ENCODE assay signal across 10 cellular contexts in the genomic region with DNA sequence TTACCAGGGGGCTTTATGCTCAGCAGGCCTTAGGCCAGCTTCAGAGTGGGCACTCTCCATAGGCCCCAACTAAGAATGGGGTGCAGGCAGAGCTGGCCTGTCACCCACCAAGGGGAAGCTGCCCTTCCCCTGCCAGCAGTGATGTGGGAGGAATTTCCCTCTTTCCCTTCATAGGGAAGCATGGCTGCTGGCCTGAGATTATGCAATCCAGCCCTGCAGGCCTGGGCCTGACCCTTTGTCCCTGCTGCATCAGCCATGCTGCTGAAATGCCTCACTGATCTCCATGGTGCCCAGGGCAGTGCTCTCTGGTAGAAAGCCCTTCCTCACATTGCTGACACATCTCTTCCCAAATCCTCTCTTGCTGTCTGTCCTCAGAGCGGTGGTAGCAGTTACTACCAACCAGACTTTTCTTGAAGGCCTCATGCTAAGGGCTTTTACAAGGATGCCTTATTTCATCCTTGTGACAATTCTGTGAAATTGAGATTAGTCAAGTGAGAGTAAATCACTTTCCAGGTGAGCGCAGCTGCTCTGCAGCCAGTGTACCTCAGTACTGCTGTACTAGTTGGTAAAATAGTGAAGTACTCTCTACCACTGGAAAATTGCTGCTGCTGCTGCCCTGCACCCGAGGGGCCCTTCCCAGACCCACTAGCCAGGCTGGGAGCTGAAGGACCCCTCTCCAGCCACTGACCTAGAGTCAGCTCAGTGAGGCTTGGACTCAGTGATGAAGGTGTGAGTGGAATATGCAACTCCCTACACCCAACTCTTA. TPM values are rescaled to one million over a fixed set of nuclear protein-coding genes. Genes with fewer than 3 reads are reported as not detected.
A peak's percentile ranks its signal among the peaks of the same experiment; 100 is the strongest.
DNase-seq lines count a peak whose midpoint lies in the region; ATAC-seq, FAIRE-seq and TF ChIP-seq lines count a peak whose summit lies in the region.
"Had no signal": no experiment of that assay in that cellular context is flagged by ENCODE, and none has a peak within 500 bp of the region (broad histone marks: within the 10 kb centered on the region; RNA-seq: fewer than 3 reads in every experiment).

No MANE protein-coding gene starts in this region.

- H3K27ac ChIP-seq in K562 (ENCODE audit: extremely low read depth, low read depth, low read length) (no peak overlapping the region), psoas muscle (peak overlapping the region; percentile 77)
- H3K27ac ChIP-seq: SK-N-MC had no signal

- no peak for ATAC-seq in K562
- ATAC-seq in psoas muscle, result peak; percentile 87 to 93 (median 89)
- ATAC-seq in HG03196 (IDR thresholded peaks at IDR 0.05; ENCODE audit: unreplicated experiment), result no peak

- no peak overlapping the region for H3K4me2 ChIP-seq in K562 (ENCODE audit: insufficient read depth, low read length)

- no peaks in the 10 kb centered on the region for H3K36me3 ChIP-seq in K562 (ENCODE audit: control insufficient read depth, insufficient read depth, low read length)
- peaks cover 0 to 15% of the 10 kb centered on the region in 2 donors for H3K36me3 ChIP-seq in psoas muscle (ENCODE audit: insufficient read depth in 1 of 2, low read depth in 1 of 2)

- FAIRE-seq in K562 (lab: Jason Lieb, UNC), result no peak
- FAIRE-seq: G401.6 had no signal

- no TSS peak for BruUV-seq in K562 (replicated peaks; lab: Mats Ljungman, UMichigan)

- H3K9ac ChIP-seq in K562 (ENCODE audit: insufficient read depth in 1 of 2, low read depth in 2 of 2, low read length in 2 of 2), result no peak overlapping the region

- no peaks in the 10 kb centered on the region for H3K79me2 ChIP-seq in K562 (ENCODE audit: control insufficient read depth, insufficient read depth, low read length)

- no peak for TF ChIP-seq RAD21 in K562 (CRISPR knock-in tag; conservative IDR thresholded peaks at IDR 0.05 in 1 of 2, IDR thresholded peaks at IDR 0.05 in 1 of 2)

- no peaks in the 10 kb centered on the region for H4K20me1 ChIP-seq in K562 (replicated peaks; ENCODE audit: control insufficient read depth, insufficient read depth, low read length)

- H3K27me3 ChIP-seq in K562 (ENCODE audit: control insufficient read depth in 2 of 2, insufficient read depth in 2 of 2, low read length in 2 of 2) (peaks cover 0 to 7% of the 10 kb centered on the region in 2 experiments; a peak in 1 of 5 replicates), psoas muscle (ENCODE audit: insufficient read depth in 3 of 3, low read length in 2 of 3) (no peaks in the 10 kb centered on the region)

- CTCF ChIA-PET in K562 (lab: Yijun Ruan, JAX; ENCODE audit: low intra/inter-chr PET ratio), result no interaction called here

- no peak for TF ChIP-seq EP300 in K562 (IDR thresholded peaks at IDR 0.05; ENCODE audit: low read length)

- POLR2A ChIA-PET in K562 (lab: Yijun Ruan, JAX), result interaction anchor here (1.4 kb wide), 1 partner anchor 10 kb away, joined by 3 read pairs; no protein-coding TSS in a partner anchor

- no peak overlapping the region for H3K4me3 ChIP-seq in K562
- H3K4me3 ChIP-seq in psoas muscle, result no peak overlapping the region
- H3K4me3 ChIP-seq: SK-N-MC had no signal

- in situ Hi-C loops in K562 (cut with MboI), result no loop called here

- H3K9me1 ChIP-seq in K562 (ENCODE audit: control insufficient read depth, insufficient read depth, low read length), result no peaks in the 10 kb centered on the region

- TF ChIP-seq CTCF in K562 (IDR thresholded peaks at IDR 0.05 in 2 of 3, conservative IDR thresholded peaks at IDR 0.05 in 1 of 3; ENCODE audit: insufficient read depth in 2 of 3, low read depth in 1 of 3, low read length in 3 of 3) (no peak), psoas muscle (IDR thresholded peaks at IDR 0.05) (no peak)

- DNase-seq in EH (ENCODE audit: low read depth) (peak; percentile 72), K562 (ENCODE audit: extremely low read depth in 1 of 4, low spot score in 3 of 4) (no peak), hepatic stellate cell (ENCODE audit: low spot score) (peak; percentile 22), psoas muscle (peak; percentile 74 to 82), GM19238 (ENCODE audit: insufficient read length, low spot score) (no peak), NCI-H2227 treated with DMSO at 0.1 percent for 48 hours (lab: John Stamatoyannopoulos, UW) (no peak)
- no peak for DNase-seq in activated naive CD4-positive, alpha-beta T cell treated with Interleukin-2 at 50 U/mL for 16 hours

- intact Hi-C loops in K562 (cut with micrococcal nuclease) (loop anchor here (10.0 kb wide), 1 partner anchor 47 kb away; no protein-coding TSS in a partner anchor), psoas muscle (cut with DNase I) (no loop called here)

- no peak for TF ChIP-seq POLR2A in K562 (conservative IDR thresholded peaks at IDR 0.05)

- H3K9me3 ChIP-seq in K562 (replicated peaks; ENCODE audit: control insufficient read depth, insufficient read depth, low read depth, low read length) (no peaks in the 10 kb centered on the region), psoas muscle (no peaks in the 10 kb centered on the region)

- WGBS in K562 (ENCODE audit: insufficient coverage, low coverage, missing lambda C conversion rate), result 51% methylated on average over 3 of the region's 3 CpGs
- WGBS in psoas muscle, 3 donors, result 79 to 94% (median 81%) methylated on average over 3 of the region's 3 CpGs

- H2AFZ ChIP-seq in K562 (ENCODE audit: low read depth, low read length), result no peak overlapping the region

- H3K4me1 ChIP-seq in K562 (replicated peaks in 1 of 2; ENCODE audit: control insufficient read depth in 2 of 2, insufficient read depth in 2 of 2, low read length in 2 of 2), result no peaks in the 10 kb centered on the region; a peak in 2 of 5 replicates
- H3K4me1 ChIP-seq in psoas muscle, result peaks cover 66% of the 10 kb centered on the region

RNA-seq across cellular contexts. Expression of gene MRAS, which starts 33.8 kb away (rescaled TPM):
- 2.1 and 2.9 TPM in 2 replicates for total RNA-seq in K562 (2011; cell fraction: chromatin; rRNA removed; ENCODE audit: low replicate concordance)
- 2.0 and 2.4 TPM in 2 replicates for total RNA-seq in K562 (2011; cell fraction: nucleolus; rRNA removed)
- 1.8 and 2.8 TPM in 2 replicates for total RNA-seq in K562 (2011; cell fraction: nucleoplasm; rRNA removed)
- total RNA-seq in K562 (2014; rRNA removed), result 4.0 and 6.2 TPM in 2 replicates
- total RNA-seq in K562 (2014; rRNA removed; fragmentation: Illumina TruSeq; extraction: Trizol), result 6.7 and 8.2 TPM in 2 replicates
- total RNA-seq in K562 (2015; rRNA removed; fragmentation: Illumina TruSeq; extraction: Trizol), result 6.1 and 6.4 TPM in 2 replicates
- total RNA-seq in K562 (2021), result 8.3 and 8.6 TPM in 2 replicates
- polyA plus RNA-seq in K562 (2011; rRNA removed), result 2.2 and 4.8 TPM in 2 replicates
- 1.2 and 6.2 TPM in 2 replicates for polyA plus RNA-seq in K562 (2011; cell fraction: cytosol; rRNA removed)
- 1.9 and 5.7 TPM in 2 replicates for polyA plus RNA-seq in K562 (2011; cell fraction: nucleus; rRNA removed)
- 5.5 and 7.9 TPM in 2 replicates for polyA plus RNA-seq in K562 (2012)
- polyA plus RNA-seq in K562 (2014; fragmentation: Illumina TruSeq; extraction: Trizol), result 8.5 and 10.0 TPM in 2 replicates
- polyA plus RNA-seq in K562 (2014; fragmentation: Nextera tagmentation; extraction: Ambion mirVana), result 1 to 10 TPM; 1.5 to 2.0 TPM
- 5.0 and 5.4 TPM in 2 replicates for polyA plus RNA-seq in K562 (2014; rRNA removed)
- polyA minus RNA-seq in K562 (2011; rRNA and poly(A)+ RNA removed), result 1.9 and 6.3 TPM in 2 replicates
- 2.1 and 2.9 TPM in 2 replicates for polyA minus RNA-seq in K562 (2011; cell fraction: cytosol; rRNA and poly(A)+ RNA removed)
- 2.2 and 2.7 TPM in 2 replicates for polyA minus RNA-seq in K562 (2011; cell fraction: nucleus; rRNA and poly(A)+ RNA removed)
- 100 to 1,000 TPM; 107 to 166 (median 123) TPM for total RNA-seq in psoas muscle
- 10 to 100 TPM; 43.8 to 88.9 (median 62.7) TPM for polyA plus RNA-seq in psoas muscle

RNA-seq across cellular contexts. Expression of gene ESYT3, which starts 52.3 kb away (rescaled TPM):
- not detected in 2 replicates for total RNA-seq in K562 (2011; cell fraction: chromatin; rRNA removed; ENCODE audit: low replicate concordance)
- total RNA-seq in K562 (2011; cell fraction: nucleolus; rRNA removed), result not detected in 2 replicates
- total RNA-seq in K562 (2011; cell fraction: nucleoplasm; rRNA removed), result not detected in 2 replicates
- total RNA-seq in K562 (2014; rRNA removed) (not detected in 2 replicates), K562 (2014; rRNA removed; fragmentation: Illumina TruSeq; extraction: Trizol) (not detected in 2 replicates), K562 (2015; rRNA removed; fragmentation: Illumina TruSeq; extraction: Trizol) (not detected in 2 replicates), K562 (2021) (not detected in 2 replicates), psoas muscle (1 to 10 TPM; 1.2 to 4.5 (median 2.3) TPM)
- polyA plus RNA-seq in K562 (2011; rRNA removed) (not detected in 2 replicates), K562 (2014; fragmentation: Illumina TruSeq; extraction: Trizol) (not detected in 2 replicates), K562 (2014; fragmentation: Nextera tagmentation; extraction: Ambion mirVana) (not detected), K562 (2014; rRNA removed) (not detected in 2 replicates), psoas muscle (1 to 10 TPM in 1 of 3 donors, under 1 TPM in 2; 0.35 to 3.5 (median 0.37) TPM)
- polyA plus RNA-seq in K562 (2011; cell fraction: cytosol; rRNA removed), result not detected in 2 replicates
- 0.03 TPM in 1 of 2 replicates, not detected in the other for polyA plus RNA-seq in K562 (2011; cell fraction: nucleus; rRNA removed)
- 0.01 TPM in 1 of 2 replicates, not detected in the other for polyA plus RNA-seq in K562 (2012)
- not detected in 2 replicates for polyA minus RNA-seq in K562 (2011; rRNA and poly(A)+ RNA removed)
- not detected in 2 replicates for polyA minus RNA-seq in K562 (2011; cell fraction: cytosol; rRNA and poly(A)+ RNA removed)
- not detected in 2 replicates for polyA minus RNA-seq in K562 (2011; cell fraction: nucleus; rRNA and poly(A)+ RNA removed)

RNA-seq across cellular contexts. Expression of gene NME9, which starts 52.5 kb away (rescaled TPM):
- not detected in 2 replicates for total RNA-seq in K562 (2011; cell fraction: chromatin; rRNA removed; ENCODE audit: low replicate concordance)
- total RNA-seq in K562 (2011; cell fraction: nucleolus; rRNA removed), result not detected in 2 replicates
- 0.66 TPM in 1 of 2 replicates, not detected in the other for total RNA-seq in K562 (2011; cell fraction: nucleoplasm; rRNA removed)
- total RNA-seq in K562 (2014; rRNA removed), result not detected in 2 replicates
- total RNA-seq in K562 (2014; rRNA removed; fragmentation: Illumina TruSeq; extraction: Trizol), result not detected in 2 replicates
- not detected in 2 replicates for total RNA-seq in K562 (2015; rRNA removed; fragmentation: Illumina TruSeq; extraction: Trizol)
- not detected in 2 replicates for total RNA-seq in K562 (2021)
- polyA plus RNA-seq in K562 (2011; rRNA removed), result 0.04 TPM in 1 of 2 replicates, not detected in the other
- 0.06 TPM in 1 of 2 replicates, not detected in the other for polyA plus RNA-seq in K562 (2011; cell fraction: cytosol; rRNA removed)
- polyA plus RNA-seq in K562 (2011; cell fraction: nucleus; rRNA removed), result 0.15 and 0.31 TPM in 2 replicates
- 0.48 and 0.93 TPM in 2 replicates for polyA plus RNA-seq in K562 (2012)
- not detected in 2 replicates for polyA plus RNA-seq in K562 (2014; fragmentation: Illumina TruSeq; extraction: Trizol)
- under 1 TPM; 0.13 to 0.15 TPM for polyA plus RNA-seq in K562 (2014; fragmentation: Nextera tagmentation; extraction: Ambion mirVana)
- 0.05 TPM in 1 of 2 replicates, not detected in the other for polyA plus RNA-seq in K562 (2014; rRNA removed)
- polyA minus RNA-seq in K562 (2011; rRNA and poly(A)+ RNA removed), result not detected in 2 replicates
- not detected in 2 replicates for polyA minus RNA-seq in K562 (2011; cell fraction: cytosol; rRNA and poly(A)+ RNA removed)
- polyA minus RNA-seq in K562 (2011; cell fraction: nucleus; rRNA and poly(A)+ RNA removed), result 0.13 TPM in 1 of 2 replicates, not detected in the other
- 1 to 10 TPM; 1.4 to 3.1 (median 1.7) TPM for total RNA-seq in psoas muscle
- under 1 TPM; 0.04 to 0.80 (median 0.68) TPM for polyA plus RNA-seq in psoas muscle

Comparison
In these comparisons a context has a peak if more than half of its experiments do, and no peak if none do; other contexts are left out.
1. DNase-seq: peak in EH (single experiment), hepatic stellate cell (single experiment) and psoas muscle (2 of 2); none in K562 (0 of 4), GM19238 (single experiment), NCI-H2227 treated with DMSO at 0.1 percent for 48 hours (single experiment) and activated naive CD4-positive, alpha-beta T cell treated with Interleukin-2 at 50 U/mL for 16 hours (single experiment).
2. ATAC-seq: peak in psoas muscle (4 of 4); none in K562 (single experiment) and HG03196 (single experiment).
3. RNA of gene MRAS, which starts 33.8 kb away (total RNA-seq): 107 to 166 TPM in psoas muscle; 1.8 to 8.6 TPM in K562; every median in the first group is over 10 times any median in the second.